ENCODE assay signal across 35 cellular contexts in the genomic region with DNA sequence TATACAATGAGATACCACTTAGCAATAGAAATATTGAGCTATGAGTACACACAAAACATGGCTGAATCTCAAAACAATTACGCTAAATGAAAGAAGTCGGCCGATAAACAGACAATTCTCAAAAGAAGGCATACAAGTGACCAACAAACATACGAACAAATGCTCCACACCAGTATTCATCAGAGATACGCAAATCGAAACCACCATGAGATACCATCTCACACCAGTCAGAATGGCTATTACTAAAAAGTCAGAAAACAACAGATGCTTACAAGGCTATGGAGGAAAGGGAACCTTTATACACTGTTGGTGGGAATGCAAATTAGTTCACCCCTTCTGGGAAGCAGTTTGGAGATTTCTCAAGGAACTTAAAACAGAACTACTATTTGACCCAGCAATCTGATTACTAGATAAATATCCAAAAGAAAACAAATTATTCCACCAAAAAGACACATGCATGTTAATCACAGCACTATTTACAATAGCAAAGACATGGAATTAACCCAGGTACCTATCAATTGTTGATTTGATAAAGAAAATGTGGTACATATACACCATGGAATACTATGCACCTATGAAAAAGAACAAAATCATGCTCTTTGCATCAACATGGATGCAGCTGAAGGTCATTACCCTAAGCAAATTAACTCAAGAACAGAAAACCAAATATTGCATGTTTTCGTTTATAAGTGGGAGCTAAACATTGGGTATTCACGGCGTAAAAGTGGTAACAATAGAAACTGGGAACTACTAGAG.
"Had no signal": no experiment of that assay in that cellular context is flagged by ENCODE, and none has a peak within 500 bp of the region (broad histone marks: within the 10 kb centered on the region; RNA-seq: fewer than 3 reads in every experiment).

No MANE protein-coding gene starts in this region.

- H3K36me3 Mint-ChIP-seq: activated naive CD8-positive, alpha-beta T cell treated with anti-CD3 and anti-CD28 coated beads for 36 hours had no signal

- H3K27ac Mint-ChIP-seq: activated CD4-positive, alpha-beta memory T cell treated with anti-CD3 and anti-CD28 coated beads, Interleukin-2, amount 10 ng/mL, durations not matched to agents 7 days and 5 days; activated CD4-positive, alpha-beta T cell treated with anti-CD3 and anti-CD28 coated beads for 36 hours; activated CD4-positive, alpha-beta T cell treated with anti-CD3 and anti-CD28 coated beads, Interleukin-2, amount 10 ng/mL, durations not matched to agents 24 days and 14 days; activated naive CD4-positive, alpha-beta T cell treated with anti-CD3 and anti-CD28 coated beads for 36 hours; activated naive CD4-positive, alpha-beta T cell treated with anti-CD3 and anti-CD28 coated beads, Interleukin-2, amount 50 U/mL, for 24 hours; activated naive CD8-positive, alpha-beta T cell treated with anti-CD3 and anti-CD28 coated beads for 36 hours; activated naive CD8-positive, alpha-beta T cell treated with anti-CD3 and anti-CD28 coated beads, Interleukin-2, amount 50 U/mL, for 24 hours; activated T-cell treated with anti-CD3 and anti-CD28 coated beads, Interleukin-2, amount 50 U/mL, for 24 hours; activated T-cell treated with anti-CD3 and anti-CD28 coated beads, Interleukin-2, amount 50 U/mL, for 72 hours; effector memory CD8-positive, alpha-beta T cell; T-helper 17 cell; T-helper 2 cell treated with Interferon-gamma antibody and Interleukin-4, amounts not matched to agents 5 μg/mL and 100 μg/mL, for 36 hours had no signal

- H3K27ac ChIP-seq: adrenal gland, body of pancreas, esophagus muscularis mucosa, foreskin keratinocyte, gastrocnemius medialis, heart left ventricle, WERI-Rb-1 had no signal

- H3K4me1 Mint-ChIP-seq: activated naive CD4-positive, alpha-beta T cell treated with anti-CD3 and anti-CD28 coated beads, Interleukin-2, amount 50 U/mL, for 24 hours; T-helper 17 cell had no signal

- FAIRE-seq: colon had no signal

- H3K4me1 ChIP-seq: adrenal gland, body of pancreas, esophagus muscularis mucosa, foreskin keratinocyte, gastrocnemius medialis, heart left ventricle had no signal

- H3K27me3 ChIP-seq: adrenal gland, body of pancreas, gastrocnemius medialis, heart left ventricle had no signal

- H3K4me3 Mint-ChIP-seq: activated CD4-positive, alpha-beta memory T cell treated with anti-CD3 and anti-CD28 coated beads, Interleukin-2, amount 10 ng/mL, durations not matched to agents 7 days and 5 days; activated CD4-positive, alpha-beta T cell treated with anti-CD3 and anti-CD28 coated beads for 36 hours; activated CD4-positive, alpha-beta T cell treated with anti-CD3 and anti-CD28 coated beads, Interleukin-2, amount 10 ng/mL, durations not matched to agents 24 days and 14 days; activated naive CD4-positive, alpha-beta T cell treated with anti-CD3 and anti-CD28 coated beads for 36 hours; activated naive CD4-positive, alpha-beta T cell treated with anti-CD3 and anti-CD28 coated beads, Interleukin-2, amount 50 U/mL, for 24 hours; activated naive CD8-positive, alpha-beta T cell treated with anti-CD3 and anti-CD28 coated beads for 36 hours; activated naive CD8-positive, alpha-beta T cell treated with anti-CD3 and anti-CD28 coated beads, Interleukin-2, amount 50 U/mL, for 24 hours; activated T-cell treated with anti-CD3 and anti-CD28 coated beads, Interleukin-2, amount 50 U/mL, for 24 hours; activated T-cell treated with anti-CD3 and anti-CD28 coated beads, Interleukin-2, amount 50 U/mL, for 72 hours; effector memory CD8-positive, alpha-beta T cell; T-helper 17 cell; T-helper 2 cell treated with Interferon-gamma antibody and Interleukin-4, amounts not matched to agents 5 μg/mL and 100 μg/mL, for 36 hours had no signal

- H3K4me3 ChIP-seq: adrenal gland, body of pancreas, esophagus muscularis mucosa, gastrocnemius medialis, heart left ventricle had no signal

- ATAC-seq: body of pancreas; effector memory CD8-positive, alpha-beta T cell; foreskin keratinocyte; gastrocnemius medialis; heart left ventricle; T-helper 17 cell had no signal

- H3K36me3 ChIP-seq: adrenal gland, esophagus muscularis mucosa, gastrocnemius medialis, heart left ventricle, WERI-Rb-1 had no signal

- H3K9me3 ChIP-seq: adrenal gland, body of pancreas, esophagus muscularis mucosa, gastrocnemius medialis had no signal

- H3K9me3 Mint-ChIP-seq: effector memory CD8-positive, alpha-beta T cell had no signal

- DNase-seq: activated CD4-positive, alpha-beta memory T cell treated with anti-CD3 and anti-CD28 coated beads, Interleukin-2, amount 10 ng/mL, durations not matched to agents 7 days and 5 days; activated CD4-positive, alpha-beta T cell treated with anti-CD3 and anti-CD28 coated beads, Interleukin-2, amount 10 ng/mL, durations not matched to agents 24 days and 14 days; activated CD4-positive, CD25-positive, alpha-beta regulatory T cell; activated CD4-positive, CD25-positive, alpha-beta regulatory T cell treated with anti-CD3 and anti-CD28 coated beads, Interleukin-2, amount 50 U/mL, for 72 hours; activated CD8-positive, alpha-beta memory T cell treated with anti-CD3 and anti-CD28 coated beads, Interleukin-2, amount 50 U/mL, for 48 hours; activated effector memory CD4-positive, alpha-beta T cell treated with Interleukin-2 at 50 U/mL for 16 hours; activated gamma-delta T cell treated with Interleukin-2 at 50 U/mL for 16 hours; activated naive CD8-positive, alpha-beta T cell treated with anti-CD3 and anti-CD28 coated beads for 36 hours; activated naive CD8-positive, alpha-beta T cell treated with anti-CD3 and anti-CD28 coated beads, Interleukin-2, amount 50 U/mL, for 24 hours; activated T-cell treated with anti-CD3 and anti-CD28 coated beads for 4 hours; activated T-cell treated with anti-CD3 and anti-CD28 coated beads, Interleukin-2, amount 50 U/mL, for 24 hours; activated T-cell treated with anti-CD3 and anti-CD28 coated beads, Interleukin-2, amount 50 U/mL, for 72 hours; adrenal gland; amygdala; aorta; body of pancreas; caudate nucleus; cortex of kidney; dermis blood vessel endothelial cell; effector CD4-positive, alpha-beta T cell; effector memory CD8-positive, alpha-beta T cell; erythroblast; gastrocnemius medialis; glutamatergic neuron; heart left ventricle; T-helper 17 cell; T1000; WERI-Rb-1 had no signal
